ENCODE assay signal across 1 cellular context in the genomic region with DNA sequence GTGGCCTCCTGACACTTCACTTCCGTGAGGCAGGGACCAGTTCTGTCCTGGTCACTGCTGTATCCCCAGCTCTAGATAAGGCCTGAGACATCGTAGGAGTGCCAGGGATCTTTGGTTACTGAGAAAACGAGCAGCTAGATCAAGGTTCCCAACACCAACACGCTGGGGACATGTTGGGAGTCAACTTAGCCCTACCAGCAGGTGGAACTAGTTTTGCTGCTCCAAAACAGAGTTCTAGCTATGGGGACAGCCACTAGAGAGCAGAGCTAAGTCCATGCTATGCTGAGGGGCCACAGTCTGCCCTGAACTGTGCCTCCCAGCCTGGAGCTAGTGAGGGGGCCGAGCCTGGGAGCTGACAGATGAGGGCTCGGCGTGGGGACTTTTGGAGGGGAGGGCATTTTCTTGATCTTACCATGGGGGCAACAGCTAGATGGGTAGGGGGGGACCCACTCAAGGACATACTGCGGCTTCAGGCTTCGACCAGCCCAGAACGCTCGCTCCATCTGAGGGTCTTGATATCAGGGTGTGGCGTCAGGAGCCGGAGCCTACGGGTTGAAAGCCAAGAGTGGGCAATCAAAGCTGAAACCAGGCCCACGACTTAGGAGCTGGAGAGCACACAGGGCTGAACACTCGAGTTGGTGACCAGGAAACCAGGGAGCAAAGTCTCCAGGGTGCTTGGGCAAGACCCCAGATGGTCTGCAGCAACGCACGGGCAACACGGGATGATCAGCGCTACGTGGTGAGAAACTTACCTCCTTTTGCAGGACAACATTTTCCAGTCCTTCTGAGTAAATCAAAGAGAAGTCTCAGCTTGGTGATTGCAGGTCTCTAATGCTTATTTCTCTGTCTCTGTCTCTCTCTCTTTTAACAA.
A peak's percentile ranks its signal among the peaks of the same experiment; 100 is the strongest.
TF ChIP-seq lines count a peak whose summit lies in the region.

No MANE protein-coding gene starts in this region.

TF ChIP-seq in K562, 482 proteins besides CTCF, POLR2A, EP300 and RAD21:
- peak; percentile 72 for TF ChIP-seq HMBOX1 (IDR thresholded peaks at IDR 0.05)
- no peak for TF ChIP-seq E2F6 (IDR thresholded peaks at IDR 0.05; ENCODE audit: borderline replicate concordance in 1 of 2, extremely low read depth in 1 of 2, insufficient read depth in 1 of 2, insufficient read length in 1 of 2, low read depth in 1 of 2, low read length in 1 of 2, poor library complexity in 1 of 2, severe bottlenecking in 1 of 2)
- no peak for TF ChIP-seq FOXA1 (IDR thresholded peaks at IDR 0.05; ENCODE audit: borderline replicate concordance)
- no peak for TF ChIP-seq ELF2 (CRISPR knock-in tag; IDR thresholded peaks at IDR 0.05)
- no peak for TF ChIP-seq HOXB6 (CRISPR knock-in tag; IDR thresholded peaks at IDR 0.05; ENCODE audit: borderline replicate concordance)
- TF ChIP-seq ZNF408 (CRISPR knock-in tag; IDR thresholded peaks at IDR 0.05; ENCODE audit: low read depth) = no peak
- TF ChIP-seq TSHZ1 (CRISPR knock-in tag; IDR thresholded peaks at IDR 0.05) = no peak
- TF ChIP-seq MCM5 (IDR thresholded peaks at IDR 0.05; ENCODE audit: low read depth) = no peak
